ENCODE assay signal across 1 cellular context in genomic region chr9:17744786-17745185, GRCh38.
A peak's percentile ranks its signal among the peaks of the same experiment; 100 is the strongest.
TF ChIP-seq lines count a peak whose summit lies in the region.

No MANE protein-coding gene starts in this region.

TF ChIP-seq in GM23338, 12 proteins besides CTCF, POLR2A, EP300 and RAD21:
- TF ChIP-seq REST (IDR thresholded peaks at IDR 0.05; ENCODE audit: unreplicated experiment) (peak; percentile 88), ETS1 (IDR thresholded peaks at IDR 0.05) (no peak)
